In the genomic region with DNA sequence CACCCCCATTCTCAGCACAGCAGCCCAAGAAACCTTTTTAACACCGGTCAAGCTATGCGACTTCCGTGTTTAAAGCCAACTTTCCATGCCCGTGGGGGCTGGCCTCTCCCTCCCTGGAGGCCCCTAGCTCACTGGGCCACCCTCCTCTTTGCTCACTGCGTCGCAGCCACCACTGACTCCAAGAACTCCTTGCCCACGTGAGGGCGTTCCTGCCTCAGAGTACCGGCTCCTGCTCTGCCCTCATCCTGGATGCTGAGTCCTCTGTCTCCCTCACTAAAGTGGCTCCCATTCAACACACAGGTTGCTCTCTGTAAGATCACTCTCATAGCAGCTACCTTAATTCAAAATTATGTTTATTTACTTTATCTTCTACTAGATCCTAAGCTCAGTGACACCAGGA, we compare ENCODE assay signal across 18 cellular contexts. TPM values are rescaled to one million over a fixed set of nuclear protein-coding genes. Genes with fewer than 3 reads are reported as not detected.
A peak's percentile ranks its signal among the peaks of the same experiment; 100 is the strongest.
DNase-seq lines count a peak whose midpoint lies in the region; ATAC-seq and TF ChIP-seq lines count a peak whose summit lies in the region.
"Had no signal": no experiment of that assay in that cellular context is flagged by ENCODE, and none has a peak within 500 bp of the region (broad histone marks: within the 10 kb centered on the region; RNA-seq: fewer than 3 reads in every experiment).

No MANE protein-coding gene starts in this region.

- H3K79me2 ChIP-seq in DND-41 (ENCODE audit: insufficient read depth, low read length): peaks cover 92% of the 10 kb centered on the region
- no peaks in the 10 kb centered on the region for H3K79me2 ChIP-seq in neural progenitor cell (ENCODE audit: low read depth)

- ATAC-seq in DND-41 (ENCODE audit: insufficient read depth, low read depth): no peak
- no peak for ATAC-seq in T-helper 17 cell
- peak; percentile 45 for ATAC-seq in foreskin keratinocyte
- ATAC-seq: heart right ventricle had no signal

- H3K27ac ChIP-seq in DND-41 (ENCODE audit: low read length) (no peak overlapping the region), foreskin keratinocyte (no peak overlapping the region), neural progenitor cell (no peak overlapping the region)
- H3K27ac ChIP-seq: heart right ventricle, ovary, thoracic aorta had no signal

- TF ChIP-seq CTCF in DND-41 (IDR thresholded peaks at IDR 0.05; ENCODE audit: borderline replicate concordance, extremely low read depth, low read length, poor library complexity, severe bottlenecking): no peak
- peak; percentile 66 for TF ChIP-seq CTCF in foreskin keratinocyte (conservative IDR thresholded peaks at IDR 0.05)
- peak; percentile 53 for TF ChIP-seq CTCF in neural progenitor cell (IDR thresholded peaks at IDR 0.05)

- H3K4me3 ChIP-seq in DND-41 (ENCODE audit: low read depth in 1 of 2, low read length in 2 of 2) (no peak overlapping the region), neural progenitor cell (no peak overlapping the region)
- H3K4me3 ChIP-seq: heart right ventricle, lung, ovary, thoracic aorta had no signal

- H3K27ac Mint-ChIP-seq in T-helper 17 cell (peak overlapping the region; percentile 61), neural progenitor cell (no peak overlapping the region)

- H3K9me3 ChIP-seq in DND-41 (ENCODE audit: insufficient read depth, low read length, severe bottlenecking): no peaks in the 10 kb centered on the region
- H3K9me3 ChIP-seq in T-helper 17 cell (ENCODE audit: control insufficient read depth, low read length, poor library complexity, severe bottlenecking): no peaks in the 10 kb centered on the region
- no peaks in the 10 kb centered on the region for H3K9me3 ChIP-seq in neural progenitor cell (ENCODE audit: low read depth)
- H3K9me3 ChIP-seq: heart right ventricle, ovary, SK-N-SH, thoracic aorta had no signal

- H3K27me3 Mint-ChIP-seq in T-helper 17 cell (no peaks in the 10 kb centered on the region), neural progenitor cell (ENCODE audit: insufficient read depth, low read depth) (peaks cover 12% of the 10 kb centered on the region)

- H3K4me3 Mint-ChIP-seq in T-helper 17 cell (no peak overlapping the region), neural progenitor cell (peak overlapping the region; percentile 6)

- no peaks in the 10 kb centered on the region for H3K27me3 ChIP-seq in DND-41 (ENCODE audit: insufficient read depth, low read length, poor library complexity)
- no peaks in the 10 kb centered on the region for H3K27me3 ChIP-seq in foreskin keratinocyte
- peaks cover 7% of the 10 kb centered on the region for H3K27me3 ChIP-seq in neural progenitor cell
- H3K27me3 ChIP-seq: heart right ventricle, ovary had no signal

- DNase-seq in DND-41 (no peak), T-helper 17 cell (no peak), foreskin keratinocyte (peak in 1 of 2 donors; percentile 39), neural progenitor cell (ENCODE audit: low spot score) (peak; percentile 69), NCI-H69 (lab: John Stamatoyannopoulos, UW) (no peak), KBM-7 (no peak), OCI-M1 (lab: John Stamatoyannopoulos, UW) (no peak)
- no peak for DNase-seq in stimulated activated CD4-positive, alpha-beta T cell treated with anti-CD3 and anti-CD28 coated beads, Interleukin-4, amount 100 ng/mL, for 1 hour
- DNase-seq: activated naive CD4-positive, alpha-beta T cell treated with anti-CD3 and anti-CD28 coated beads, Interleukin-2, amount 50 U/mL, for 16 hours; central memory CD4-positive, alpha-beta T cell; DMS79; heart right ventricle; MV-4-11; ovary; SK-N-SH; stimulated activated CD4-positive, alpha-beta T cell treated with anti-CD3 and anti-CD28 coated beads, Interleukin-12 subunit alpha, Interleukin-12 subunit beta, amount 100 ng/mL, for 4 hours had no signal

- H2AFZ ChIP-seq in DND-41 (ENCODE audit: low read depth, low read length) (no peak overlapping the region), neural progenitor cell (replicated peaks) (peak overlapping the region; percentile 41)

- 0 out of 2 replicates have a peak overlapping the region, but pooled peaks have one; percentile 3 for H3K9ac ChIP-seq in DND-41 (ENCODE audit: low read depth, low read length)
- H3K9ac ChIP-seq in neural progenitor cell: no peak overlapping the region
- H3K9ac ChIP-seq: SK-N-SH had no signal

- no peaks in the 10 kb centered on the region for H3K9me3 Mint-ChIP-seq in neural progenitor cell

- H3K4me1 ChIP-seq in DND-41 (ENCODE audit: insufficient read depth, low read length) (no peaks in the 10 kb centered on the region), foreskin keratinocyte (peaks cover 19% of the 10 kb centered on the region), neural progenitor cell (peaks cover 27% of the 10 kb centered on the region)

- in situ Hi-C loops in KBM-7 (cut with MboI; ENCODE audit: low pct_unique_long_range_greater_than_20kb, low sequenced_read_pairs): no loop called here

- H3K36me3 Mint-ChIP-seq in T-helper 17 cell (ENCODE audit: low read depth): peaks cover 6% of the 10 kb centered on the region
- no peaks in the 10 kb centered on the region for H3K36me3 Mint-ChIP-seq in neural progenitor cell

- no peak overlapping the region for H3K4me2 ChIP-seq in DND-41 (ENCODE audit: insufficient read depth, low read length)
- peak overlapping the region; percentile 49 for H3K4me2 ChIP-seq in neural progenitor cell
- H3K4me2 ChIP-seq: SK-N-SH had no signal

- H3K36me3 ChIP-seq in DND-41 (ENCODE audit: insufficient read depth, low read length) (peaks cover 83% of the 10 kb centered on the region), neural progenitor cell (no peaks in the 10 kb centered on the region)
- H3K36me3 ChIP-seq: heart right ventricle, ovary, thoracic aorta had no signal

- peaks cover 24% of the 10 kb centered on the region for H3F3A ChIP-seq in neural progenitor cell (ENCODE audit: low read depth)

- H4K20me1 ChIP-seq in DND-41 (ENCODE audit: insufficient read depth, low read length) (peaks cover 73% of the 10 kb centered on the region), neural progenitor cell (ENCODE audit: low read depth) (no peaks in the 10 kb centered on the region)

- H3K4me1 Mint-ChIP-seq in T-helper 17 cell: peaks cover 26% of the 10 kb centered on the region
- H3K4me1 Mint-ChIP-seq in neural progenitor cell: peaks cover 31% of the 10 kb centered on the region

RNA-seq across cellular contexts. Expression of gene BDH1, which starts 8.2 kb away (rescaled TPM):
- 10 to 100 TPM; 20.7 to 22.4 TPM for total RNA-seq in T-helper 17 cell
- 19.9 and 27.8 TPM in 2 replicates for total RNA-seq in foreskin keratinocyte
- polyA plus RNA-seq in foreskin keratinocyte: 26.3 and 35.9 TPM in 2 replicates
- total RNA-seq in neural progenitor cell (ENCODE audit: low replicate concordance): 14.1 and 19.4 TPM in 2 replicates
